Comparison of ENCODE assay signal across 33 cellular contexts in genomic region chr7:136057509-136057908, GRCh38.
"Had no signal": no experiment of that assay in that cellular context is flagged by ENCODE, and none has a peak within 500 bp of the region (broad histone marks: within the 10 kb centered on the region; RNA-seq: fewer than 3 reads in every experiment).

No MANE protein-coding gene starts in this region.

- H3K27ac ChIP-seq: KMS-11 had no signal

- DNase-seq: Kasumi-1, KG1, MG63, MM.1S, MV-4-11, NCI-H1048, NCI-H1092, NCI-H1092 treated with DMSO at 0.1 percent for 48 hours, NCI-H1105, NCI-H1105 treated with DMSO at 0.1 percent for 48 hours, NCI-H1417 treated with DMSO at 0.1 percent for 48 hours, NCI-H1436, NCI-H1436 treated with DMSO at 0.1 percent for 48 hours, NCI-H146, NCI-H1694, NCI-H1694 treated with DMSO at 0.1 percent for 48 hours, NCI-H187, NCI-H187 treated with DMSO at 0.1 percent for 48 hours, NCI-H2029, NCI-H2029 treated with DMSO at 0.1 percent for 48 hours, NCI-H2081, NCI-H2081 treated with DMSO at 0.1 percent for 48 hours, NCI-H2107, NCI-H2171, NCI-H2171 treated with DMSO at 0.1 percent for 48 hours, NCI-H2227 treated with DMSO at 0.1 percent for 48 hours, NCI-H226, NCI-H345, NCI-H446, NCI-H446 treated with DMSO at 0.1 percent for 48 hours, NCI-H510A, NCI-H510A treated with DMSO at 0.1 percent for 48 hours had no signal

- H3K4me3 ChIP-seq: MG63 had no signal

- H3K36me3 ChIP-seq: MG63 had no signal

- H3K9ac ChIP-seq: KMS-11 had no signal

- H3K4me2 ChIP-seq: KMS-11 had no signal

- H3K9me3 ChIP-seq: MG63 had no signal

- H3K27me3 ChIP-seq: MG63 had no signal
